ENCODE assay signal across 10 cellular contexts in the genomic region with DNA sequence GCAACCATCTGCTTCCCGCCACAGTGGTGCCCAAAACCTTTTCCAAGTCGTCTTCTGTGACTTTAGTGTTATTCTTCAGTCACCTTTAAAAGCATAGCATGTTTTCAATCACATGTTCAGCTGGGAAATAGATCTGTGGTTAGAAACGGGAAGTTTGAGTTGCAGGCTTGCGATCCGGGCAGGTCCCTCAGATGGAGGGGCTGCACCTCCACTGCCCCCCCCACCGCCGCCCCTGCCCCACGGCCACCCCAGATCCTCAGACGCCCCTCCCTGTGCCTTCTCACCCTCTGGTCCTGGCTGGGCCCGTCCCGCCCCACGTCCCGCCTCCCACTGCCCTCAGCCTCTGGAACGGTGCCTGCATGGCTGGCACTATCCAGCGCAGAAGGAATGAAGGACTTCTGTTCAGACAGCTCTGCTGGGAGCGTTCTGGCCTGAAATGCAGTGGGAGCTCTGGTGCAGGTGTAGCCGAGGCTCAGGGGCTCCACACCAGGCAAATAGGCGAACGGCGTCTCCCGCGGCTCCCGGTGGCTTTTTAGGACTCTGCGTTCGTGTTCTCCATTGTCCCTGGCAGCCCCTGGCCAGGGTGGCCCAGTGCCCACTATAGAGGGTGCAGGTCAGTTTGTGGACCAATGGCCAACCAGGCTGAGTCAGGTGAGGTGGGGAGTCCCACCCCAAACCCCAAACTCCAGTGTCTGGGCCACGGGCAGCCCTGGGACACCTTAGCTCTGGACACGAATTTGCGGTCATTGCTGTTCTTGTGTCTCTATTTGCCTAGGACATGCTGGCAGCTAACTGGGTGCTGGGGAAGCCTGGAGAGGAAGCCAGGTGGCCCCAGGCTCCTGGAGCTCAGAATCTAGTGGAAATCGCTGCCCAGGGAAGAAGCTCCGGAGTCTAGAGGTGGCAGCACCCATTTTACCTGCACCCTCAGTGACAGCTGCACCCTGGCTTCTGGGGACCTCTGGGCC.
DNase-seq lines count a peak whose midpoint lies in the region; ATAC-seq and TF ChIP-seq lines count a peak whose summit lies in the region.
"Had no signal": no experiment of that assay in that cellular context is flagged by ENCODE, and none has a peak within 500 bp of the region (broad histone marks: within the 10 kb centered on the region; RNA-seq: fewer than 3 reads in every experiment).

No MANE protein-coding gene starts in this region.

- H3K4me3 Mint-ChIP-seq in T-cell: peak overlapping the region; percentile 60 to 75 (median 71)
- H3K4me3 Mint-ChIP-seq: activated CD8-positive, alpha-beta memory T cell treated with anti-CD3 and anti-CD28 coated beads, Interleukin-2, amount 10 ng/mL, durations not matched to agents 7 days and 5 days had no signal

- H3K27ac ChIP-seq in HL-60 (replicated peaks) (peak overlapping the region; percentile 47), heart right ventricle (no peak overlapping the region), smooth muscle cell (ENCODE audit: low read depth) (no peak overlapping the region)
- H3K27ac ChIP-seq: sigmoid colon had no signal

- no peaks in the 10 kb centered on the region for H3F3A ChIP-seq in smooth muscle cell (ENCODE audit: low read depth)

- POLR2A ChIA-PET in T-cell (lab: Charles Lee): interaction anchor here in 1 of 2 donors (0.6 kb wide), 1 partner anchor 129 kb away, joined by 3 read pairs; no protein-coding TSS in a partner anchor

- H3K9me3 Mint-ChIP-seq in T-cell: no peaks in the 10 kb centered on the region

- H2AFZ ChIP-seq in smooth muscle cell (ENCODE audit: low read depth): no peak overlapping the region

- H3K4me1 ChIP-seq in heart right ventricle (peaks cover 0 to 23% (median 11%) of the 10 kb centered on the region in 9 donors), smooth muscle cell (ENCODE audit: low read depth) (peaks cover 8% of the 10 kb centered on the region)

- H3K9me3 ChIP-seq in heart right ventricle (no peaks in the 10 kb centered on the region), smooth muscle cell (replicated peaks; ENCODE audit: low read depth) (no peaks in the 10 kb centered on the region)
- H3K9me3 ChIP-seq: sigmoid colon had no signal

- DNase-seq in HL-60 (ENCODE audit: low read depth in 1 of 2, low spot score in 1 of 2): peak in 1 of 2 experiments; percentile 62
- no peak for DNase-seq in T-cell
- DNase-seq in heart right ventricle: peak in 1 of 2 donors; percentile 57
- DNase-seq in smooth muscle cell (lab: John Stamatoyannopoulos, UW; ENCODE audit: unreplicated experiment): no peak
- DNase-seq in NCI-H187 (lab: John Stamatoyannopoulos, UW): no peak
- DNase-seq in stimulated activated naive CD4-positive, alpha-beta T cell treated with Interleukin-2 at 50 U/mL for 16 hours (lab: John Stamatoyannopoulos, UW): no peak
- DNase-seq: activated CD8-positive, alpha-beta memory T cell treated with anti-CD3 and anti-CD28 coated beads, Interleukin-2, amount 10 ng/mL, durations not matched to agents 7 days and 5 days; MM.1S; sigmoid colon had no signal

- peak overlapping the region; percentile 61 for H3K4me2 ChIP-seq in smooth muscle cell

- H3K36me3 ChIP-seq in heart right ventricle (no peaks in the 10 kb centered on the region), smooth muscle cell (ENCODE audit: low read depth) (no peaks in the 10 kb centered on the region)
- H3K36me3 ChIP-seq: sigmoid colon had no signal

- WGBS in heart right ventricle, 2 donors: 69 to 73% methylated on average over 30 of the region's 30 CpGs
- WGBS in smooth muscle cell (ENCODE audit: low lambda C conversion rate): 92% methylated on average over 25 of the region's 30 CpGs

- ATAC-seq in T-cell (replicated peaks in 1 of 4) (peak in 3 of 4 experiments; percentile 43 to 59 (median 47)), heart right ventricle (peak in 7 of 8 donors; percentile 27 to 75 (median 55)), HG02610 (IDR thresholded peaks at IDR 0.05; ENCODE audit: unreplicated experiment) (no peak)

- peaks cover 22 to 34% (median 30%) of the 10 kb centered on the region in 3 donors for H3K4me1 Mint-ChIP-seq in T-cell

- no peaks in the 10 kb centered on the region for H3K36me3 Mint-ChIP-seq in T-cell
- H3K36me3 Mint-ChIP-seq: activated CD8-positive, alpha-beta memory T cell treated with anti-CD3 and anti-CD28 coated beads, Interleukin-2, amount 10 ng/mL, durations not matched to agents 7 days and 5 days had no signal

- H3K27me3 Mint-ChIP-seq in T-cell: no peaks in the 10 kb centered on the region
- H3K27me3 Mint-ChIP-seq: activated CD8-positive, alpha-beta memory T cell treated with anti-CD3 and anti-CD28 coated beads, Interleukin-2, amount 10 ng/mL, durations not matched to agents 7 days and 5 days had no signal

- CTCF ChIA-PET in T-cell (lab: Charles Lee): interaction anchor here (0.6 to 1.0 kb wide), 2 partner anchors 12 to 37 kb away, joined by 3 read pairs; no protein-coding TSS in a partner anchor

- no peaks in the 10 kb centered on the region for H3K79me2 ChIP-seq in smooth muscle cell (ENCODE audit: low read depth)

- intact Hi-C loops in heart right ventricle (cut with DNase I): no loop called here

- peak overlapping the region; percentile 76 to 83 for H3K27ac Mint-ChIP-seq in T-cell
- H3K27ac Mint-ChIP-seq: activated CD8-positive, alpha-beta memory T cell treated with anti-CD3 and anti-CD28 coated beads, Interleukin-2, amount 10 ng/mL, durations not matched to agents 7 days and 5 days had no signal

- H3K27me3 ChIP-seq in HL-60 (ENCODE audit: insufficient read depth, poor library complexity, severe bottlenecking): no peaks in the 10 kb centered on the region
- H3K27me3 ChIP-seq in heart right ventricle: peaks cover 0 to 4% (median 0%) of the 10 kb centered on the region in 7 donors
- no peaks in the 10 kb centered on the region for H3K27me3 ChIP-seq in smooth muscle cell (ENCODE audit: low read depth)
- H3K27me3 ChIP-seq: sigmoid colon had no signal

- H3K4me3 ChIP-seq in HL-60 (replicated peaks; ENCODE audit: insufficient read depth, low read length): peak overlapping the region; percentile 15
- no peak overlapping the region for H3K4me3 ChIP-seq in heart right ventricle
- no peak overlapping the region for H3K4me3 ChIP-seq in smooth muscle cell

- no peak for TF ChIP-seq CTCF in HL-60 (IDR thresholded peaks at IDR 0.05; ENCODE audit: insufficient read depth, low read length)
- TF ChIP-seq CTCF in heart right ventricle (IDR thresholded peaks at IDR 0.05): no peak
- no peak for TF ChIP-seq CTCF in smooth muscle cell (IDR thresholded peaks at IDR 0.05; ENCODE audit: borderline replicate concordance, insufficient read depth, poor library complexity, severe bottlenecking)

- no peaks in the 10 kb centered on the region for H4K20me1 ChIP-seq in smooth muscle cell (ENCODE audit: low read depth)

- no peak overlapping the region for H3K9ac ChIP-seq in smooth muscle cell (ENCODE audit: low read depth)
